Comparison of ENCODE assay signal across 13 cellular contexts in genomic region chr9:6194934-6195333, GRCh38. TPM values are rescaled to one million over a fixed set of nuclear protein-coding genes. Genes with fewer than 3 reads are reported as not detected.
DNase-seq lines count a peak whose midpoint lies in the region; ATAC-seq, FAIRE-seq and TF ChIP-seq lines count a peak whose summit lies in the region.
"Had no signal": no experiment of that assay in that cellular context is flagged by ENCODE, and none has a peak within 500 bp of the region (broad histone marks: within the 10 kb centered on the region; RNA-seq: fewer than 3 reads in every experiment).

No MANE protein-coding gene starts in this region.

- no peaks in the 10 kb centered on the region for H3K79me1 ChIP-seq in neuronal stem cell (ENCODE audit: low read depth, low read length)

- H3K4me3 ChIP-seq in SK-N-SH (ENCODE audit: low read depth in 2 of 2, low read length in 1 of 2) (no peak overlapping the region), bronchial epithelial cell (ENCODE audit: low read depth, low read length) (no peak overlapping the region), osteoblast (ENCODE audit: insufficient read depth, low read length) (no peak overlapping the region), neuronal stem cell (ENCODE audit: low read length in 2 of 2) (no peak overlapping the region)

- no peak overlapping the region for H2AFZ ChIP-seq in SK-N-SH (ENCODE audit: low read depth)
- no peak overlapping the region for H2AFZ ChIP-seq in osteoblast (ENCODE audit: low read length)
- H2AFZ ChIP-seq in neuronal stem cell (ENCODE audit: low read length): no peak overlapping the region

- H3K4me1 ChIP-seq in SK-N-SH (ENCODE audit: control insufficient read depth in 1 of 2, insufficient read depth in 2 of 2, low read depth in 1 of 2, low read length in 1 of 2) (no peaks in the 10 kb centered on the region), osteoblast (ENCODE audit: insufficient read depth, low read length) (no peaks in the 10 kb centered on the region), neuronal stem cell (ENCODE audit: control insufficient read depth in 2 of 2, insufficient read depth in 1 of 2, low read depth in 1 of 2, low read length in 2 of 2) (no peaks in the 10 kb centered on the region)

- no peak overlapping the region for H2AK5ac ChIP-seq in neuronal stem cell (ENCODE audit: low read depth, low read length)

- no peaks in the 10 kb centered on the region for H3F3A ChIP-seq in SK-N-SH (replicated peaks; ENCODE audit: insufficient read depth)

- H3K4me2 ChIP-seq in SK-N-SH (no peak overlapping the region), osteoblast (ENCODE audit: insufficient read depth, low read length) (no peak overlapping the region), neuronal stem cell (ENCODE audit: insufficient read depth, low read length, poor library complexity, severe bottlenecking) (no peak overlapping the region)

- 38% methylated on average over 2 of the region's 2 CpGs for WGBS in SK-N-SH (ENCODE audit: low lambda C conversion rate)
- WGBS in neuronal stem cell (ENCODE audit: extremely low coverage in 2 of 2, insufficient read length in 2 of 2, insufficient replicate concordance in 1 of 2), 2 donors: no CpG with 5 or more reads among the region's 2 CpGs

- no peaks in the 10 kb centered on the region for H3K9me3 ChIP-seq in SK-N-SH
- no peaks in the 10 kb centered on the region for H3K9me3 ChIP-seq in osteoblast (ENCODE audit: low read depth, low read length)
- H3K9me3 ChIP-seq in neuronal stem cell (replicated peaks in 1 of 2; ENCODE audit: control insufficient read depth in 2 of 2, insufficient read depth in 1 of 2, low read depth in 1 of 2, low read length in 2 of 2): no peaks in the 10 kb centered on the region

- H4K20me1 ChIP-seq in SK-N-SH (ENCODE audit: insufficient read depth): no peaks in the 10 kb centered on the region
- no peaks in the 10 kb centered on the region for H4K20me1 ChIP-seq in osteoblast (ENCODE audit: insufficient read depth, low read length)

- CTCF ChIA-PET in SK-N-SH (lab: Yijun Ruan, JAX): interaction anchor here (0.7 to 2.6 kb wide), 7 partner anchors 9 to 298 kb away, joined by 3 to 12 read pairs (median 4); no protein-coding TSS in a partner anchor

- no peaks in the 10 kb centered on the region for H3K79me2 ChIP-seq in SK-N-SH (ENCODE audit: insufficient read depth)
- no peaks in the 10 kb centered on the region for H3K79me2 ChIP-seq in osteoblast (ENCODE audit: insufficient read depth, low read length)

- H3K9me2 ChIP-seq in SK-N-SH: no peaks in the 10 kb centered on the region

- peaks cover 6% of the 10 kb centered on the region; the same call in 1 of the 2 replicates for H3K27me3 ChIP-seq in SK-N-SH (ENCODE audit: insufficient read depth)
- H3K27me3 ChIP-seq in bronchial epithelial cell (ENCODE audit: control insufficient read depth, insufficient read depth, low read length): no peaks in the 10 kb centered on the region
- peaks cover 5% of the 10 kb centered on the region for H3K27me3 ChIP-seq in osteoblast (ENCODE audit: insufficient read depth, low read length)
- H3K27me3 ChIP-seq in neuronal stem cell (ENCODE audit: control insufficient read depth in 3 of 3, insufficient read depth in 3 of 3, low read depth in 1 of 3, low read length in 3 of 3): no peaks in the 10 kb centered on the region

- no peak for TF ChIP-seq EP300 in SK-N-SH (IDR thresholded peaks at IDR 0.05; ENCODE audit: borderline replicate concordance in 1 of 2, low read depth in 1 of 2, low read length in 1 of 2)

- H3K36me3 ChIP-seq in SK-N-SH (replicated peaks in 1 of 2; ENCODE audit: control insufficient read depth in 1 of 2, insufficient read depth in 2 of 2, low read length in 1 of 2) (no peaks in the 10 kb centered on the region), bronchial epithelial cell (ENCODE audit: control insufficient read depth, insufficient read depth, low read length) (no peaks in the 10 kb centered on the region), osteoblast (ENCODE audit: insufficient read depth, low read length) (no peaks in the 10 kb centered on the region), neuronal stem cell (replicated peaks in 1 of 2; ENCODE audit: control insufficient read depth in 2 of 2, insufficient read depth in 2 of 2, low read length in 2 of 2) (no peaks in the 10 kb centered on the region)

- no peak overlapping the region for H3K4ac ChIP-seq in neuronal stem cell (ENCODE audit: low read length)

- no peak overlapping the region for H4K8ac ChIP-seq in neuronal stem cell (ENCODE audit: low read depth, low read length)

- H4K91ac ChIP-seq in neuronal stem cell (ENCODE audit: low read depth, low read length, poor library complexity): no peak overlapping the region

- POLR2A ChIA-PET in SK-N-SH (lab: Yijun Ruan, JAX): no interaction called here

- H3K9ac ChIP-seq in SK-N-SH (no peak overlapping the region), neuronal stem cell (ENCODE audit: low read depth, low read length, poor library complexity) (no peak overlapping the region)

- DNase-seq in SK-N-SH (no peak), bronchial epithelial cell (ENCODE audit: low read depth) (peak; percentile 25), osteoblast (ENCODE audit: insufficient read length, low spot score, missing footprints) (no peak), neuronal stem cell (ENCODE audit: low spot score) (no peak)
- DNase-seq: activated CD8-positive, alpha-beta memory T cell treated with anti-CD3 and anti-CD28 coated beads, Interleukin-2, amount 10 ng/mL, durations not matched to agents 7 days and 5 days; KG1; NCI-H2227 treated with DMSO at 0.1 percent for 48 hours had no signal

- no peak overlapping the region for H3K18ac ChIP-seq in neuronal stem cell (ENCODE audit: low read length)

- no peak overlapping the region for H3K27ac ChIP-seq in SK-N-SH (ENCODE audit: low read depth in 2 of 2, low read length in 1 of 2)
- no peak overlapping the region for H3K27ac ChIP-seq in osteoblast (ENCODE audit: low read depth, low read length)
- H3K27ac ChIP-seq in neuronal stem cell (replicated peaks; ENCODE audit: low read length): no peak overlapping the region

- no peak overlapping the region for H2BK5ac ChIP-seq in neuronal stem cell (ENCODE audit: low read length)

- no peak overlapping the region for H2BK120ac ChIP-seq in neuronal stem cell (ENCODE audit: low read depth, low read length)

- H2BK12ac ChIP-seq in neuronal stem cell (ENCODE audit: low read length): no peak overlapping the region

- H2BK15ac ChIP-seq in neuronal stem cell (ENCODE audit: low read length): no peak overlapping the region

- no peak overlapping the region for H3K23ac ChIP-seq in neuronal stem cell (ENCODE audit: low read depth, low read length, poor library complexity)

- no peak for FAIRE-seq in bronchial epithelial cell (lab: Jason Lieb, UNC)
- FAIRE-seq: frontal cortex had no signal

- no peak overlapping the region for H3K14ac ChIP-seq in neuronal stem cell (ENCODE audit: low read length)

- no peak for ATAC-seq in SK-N-SH treated with all-trans-retinoic acid at 6 μM for 48 hours
- no peak for ATAC-seq in GM21423 (IDR thresholded peaks at IDR 0.05; ENCODE audit: unreplicated experiment)
- no peak for ATAC-seq in GM21717 (IDR thresholded peaks at IDR 0.05; ENCODE audit: unreplicated experiment)
- ATAC-seq: activated CD8-positive, alpha-beta memory T cell treated with anti-CD3 and anti-CD28 coated beads, Interleukin-2, amount 10 ng/mL, durations not matched to agents 7 days and 5 days had no signal

- TF ChIP-seq CTCF in SK-N-SH (IDR thresholded peaks at IDR 0.05) (peak; percentile 49), LNCAP (IDR thresholded peaks at IDR 0.05) (peak; percentile 54), bronchial epithelial cell (IDR thresholded peaks at IDR 0.05; ENCODE audit: insufficient read depth, low read length, severe bottlenecking) (peak; percentile 46), osteoblast (IDR thresholded peaks at IDR 0.05; ENCODE audit: extremely low read depth, low read depth, low read length) (peak; percentile 61)

- no peak for TF ChIP-seq RAD21 in SK-N-SH (IDR thresholded peaks at IDR 0.05; ENCODE audit: low read length)

TF ChIP-seq in SK-N-SH treated with all-trans-retinoic acid at 6 μM for 48 hours, 23 proteins besides CTCF, POLR2A, EP300 and RAD21:
- no peak for TF ChIP-seq ZNF8 (CRISPR knock-in tag; IDR thresholded peaks at IDR 0.05)
- no peak for TF ChIP-seq ZNF565 (CRISPR knock-in tag; conservative IDR thresholded peaks at IDR 0.05; ENCODE audit: low read depth)
- no peak for TF ChIP-seq SNAI2 (CRISPR knock-in tag; IDR thresholded peaks at IDR 0.05)
- no peak for TF ChIP-seq GLIS3 (CRISPR knock-in tag; IDR thresholded peaks at IDR 0.05)
- no peak for TF ChIP-seq ZNF70 (CRISPR knock-in tag; IDR thresholded peaks at IDR 0.05)
- TF ChIP-seq, protein P1, sequence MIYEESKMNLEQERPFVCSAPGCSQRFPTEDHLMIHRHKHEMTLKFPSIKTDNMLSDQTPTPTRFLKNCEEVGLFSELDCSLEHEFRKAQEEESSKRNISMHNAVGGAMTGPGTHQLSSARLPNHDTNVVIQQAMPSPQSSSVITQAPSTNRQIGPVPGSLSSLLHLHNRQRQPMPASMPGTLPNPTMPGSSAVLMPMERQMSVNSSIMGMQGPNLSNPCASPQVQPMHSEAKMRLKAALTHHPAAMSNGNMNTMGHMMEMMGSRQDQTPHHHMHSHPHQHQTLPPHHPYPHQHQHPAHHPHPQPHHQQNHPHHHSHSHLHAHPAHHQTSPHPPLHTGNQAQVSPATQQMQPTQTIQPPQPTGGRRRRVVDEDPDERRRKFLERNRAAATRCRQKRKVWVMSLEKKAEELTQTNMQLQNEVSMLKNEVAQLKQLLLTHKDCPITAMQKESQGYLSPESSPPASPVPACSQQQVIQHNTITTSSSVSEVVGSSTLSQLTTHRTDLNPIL (CRISPR knock-in tag; IDR thresholded peaks at IDR 0.05; ENCODE audit: low read depth): no peak
- no peak for TF ChIP-seq ARNTL (CRISPR knock-in tag; IDR thresholded peaks at IDR 0.05; ENCODE audit: borderline replicate concordance, low read depth)
- TF ChIP-seq BACH2 (CRISPR knock-in tag; IDR thresholded peaks at IDR 0.05; ENCODE audit: borderline replicate concordance): no peak

RNA-seq across cellular contexts. Expression of gene IL33, which starts 20.7 kb away (rescaled TPM):
- not detected in 2 replicates for polyA plus RNA-seq in SK-N-SH (2012; rRNA removed)
- polyA plus RNA-seq in SK-N-SH (2012; cell fraction: cytosol; rRNA removed): 0.01 and 0.03 TPM in 2 replicates
- polyA plus RNA-seq in SK-N-SH (2012; cell fraction: nucleus; rRNA removed): not detected in 2 replicates
- total RNA-seq in bronchial epithelial cell: 1.0 and 2.4 TPM in 2 replicates
- total RNA-seq in osteoblast: under 0.01 TPM in 1 of 2 replicates, not detected in the other
- polyA plus RNA-seq in neuronal stem cell (2013, experiment 1 of 2): 0.03 TPM
- polyA plus RNA-seq in neuronal stem cell (2013, experiment 2 of 2): 0.01 TPM
- total RNA-seq: activated CD8-positive, alpha-beta memory T cell treated with anti-CD3 and anti-CD28 coated beads, Interleukin-2, amount 10 ng/mL, durations not matched to agents 7 days and 5 days; G401 had no signal
